Comparison of ENCODE assay signal across 8 cellular contexts in genomic region chr14:24368215-24368561, GRCh38. TPM values are rescaled to one million over a fixed set of nuclear protein-coding genes. Genes with fewer than 3 reads are reported as not detected.
DNase-seq lines count a peak whose midpoint lies in the region; ATAC-seq and TF ChIP-seq lines count a peak whose summit lies in the region.

No MANE protein-coding gene starts in this region.

- H3K36me3 ChIP-seq in gastroesophageal sphincter, result peaks cover 0 to 16% of the 10 kb centered on the region in 2 donors

- no peaks in the 10 kb centered on the region for H3K9me3 ChIP-seq in gastroesophageal sphincter

- peak overlapping the region; percentile 95 to 99 (median 97) for H3K27ac ChIP-seq in gastroesophageal sphincter

- peaks cover 29 to 35% (median 35%) of the 10 kb centered on the region in 3 donors for H3K4me1 Mint-ChIP-seq in T-cell

- H3K27ac Mint-ChIP-seq in T-cell, result no peak overlapping the region

- no peaks in the 10 kb centered on the region for H3K36me3 Mint-ChIP-seq in T-cell

- H3K4me1 ChIP-seq in gastroesophageal sphincter, result peaks cover 0 to 82% (median 19%) of the 10 kb centered on the region in 3 donors

- H3K4me3 ChIP-seq in gastroesophageal sphincter (peak overlapping the region; percentile 85 to 87), skeletal muscle cell (ENCODE audit: low read depth, low read length) (peak overlapping the region; percentile 85)

- H3K27me3 Mint-ChIP-seq in T-cell, result peaks cover 34 to 36% of the 10 kb centered on the region in 2 donors

- TF ChIP-seq EP300 in gastroesophageal sphincter (IDR thresholded peaks at IDR 0.05), result no peak

- CTCF ChIA-PET in T-cell (lab: Charles Lee), result no interaction called here

- H3K9me3 Mint-ChIP-seq in T-cell, result no peaks in the 10 kb centered on the region

- peak in 1 of 2 donors; percentile 13 for TF ChIP-seq POLR2A in gastroesophageal sphincter (IDR thresholded peaks at IDR 0.05)

- H3K4me3 Mint-ChIP-seq in T-cell, result peak overlapping the region in 2 of 3 donors; percentile 9 to 79

- POLR2A ChIA-PET in T-cell (lab: Charles Lee), result no interaction called here

- DNase-seq in GM13977 (ENCODE audit: low spot score) (peak; percentile 53), T-cell (no peak), skeletal muscle cell (ENCODE audit: low read depth) (no peak)

- ATAC-seq in T-cell (replicated peaks in 1 of 4) (no peak), gastroesophageal sphincter (no peak), HG02588 (IDR thresholded peaks at IDR 0.05; ENCODE audit: unreplicated experiment) (no peak), GM18858 (IDR thresholded peaks at IDR 0.05; ENCODE audit: unreplicated experiment) (no peak), HG02623 (IDR thresholded peaks at IDR 0.05; ENCODE audit: unreplicated experiment) (no peak), GM19395 (IDR thresholded peaks at IDR 0.05; ENCODE audit: unreplicated experiment) (no peak)

- 0 to 5% methylated on average over 4 to 10 of the region's 15 CpGs for WGBS in gastroesophageal sphincter (ENCODE audit: low coverage in 1 of 2), 2 donors

- H3K27me3 ChIP-seq in gastroesophageal sphincter, result no peaks in the 10 kb centered on the region

- in situ Hi-C loops in GM13977 (cut with MboI; ENCODE audit: low pct_unique_long_range_greater_than_20kb, low sequenced_read_pairs, unreplicated experiment), result no loop called here

- TF ChIP-seq CTCF in GM13977 (IDR thresholded peaks at IDR 0.05; ENCODE audit: extremely low read depth, insufficient read depth, missing control alignments) (no peak), gastroesophageal sphincter (IDR thresholded peaks at IDR 0.05) (no peak)

RNA-seq across cellular contexts. Expression of gene NFATC4, which starts 0.2 kb away (rescaled TPM):
- total RNA-seq in T-cell (under 1 TPM in 4 of 5 donors, not detected in 1; 0.16 to 0.82 (median 0.39) TPM), gastroesophageal sphincter (10 to 100 TPM; 33.5 to 63.5 (median 57.9) TPM)

RNA-seq across cellular contexts. Expression of gene RIPK3, which starts 28.4 kb away (rescaled TPM):
- total RNA-seq in T-cell (10 to 100 TPM; 26.2 to 68.3 (median 59.2) TPM), gastroesophageal sphincter (1 to 10 TPM; 3.1 to 8.9 (median 3.9) TPM)

RNA-seq across cellular contexts. Expression of gene NYNRIN, which starts 30.6 kb away (rescaled TPM):
- total RNA-seq in T-cell (under 1 TPM; 0.28 to 0.95 (median 0.61) TPM), gastroesophageal sphincter (10 to 100 TPM in 2 of 4 donors, 1 to 10 TPM in 2; 6.9 to 19.9 (median 11.5) TPM)

RNA-seq across cellular contexts. Expression of gene ADCY4, which starts 33.3 kb away (rescaled TPM):
- total RNA-seq in T-cell, result 10 to 100 TPM in 1 of 5 donors, 1 to 10 TPM in 4; 7.8 to 10.4 (median 8.5) TPM
- total RNA-seq in gastroesophageal sphincter, result 10 to 100 TPM; 13.3 to 40.5 (median 22.6) TPM

RNA-seq across cellular contexts. Expression of gene LTB4R, which starts 56.9 kb away (rescaled TPM):
- total RNA-seq in T-cell (10 to 100 TPM; 17.0 to 29.0 (median 18.0) TPM), gastroesophageal sphincter (1 to 10 TPM; 3.0 to 4.2 (median 3.4) TPM)

Comparison
In these comparisons a context has a peak if more than half of its experiments do, and no peak if none do; other contexts are left out.
1. RNA of gene NFATC4, which starts 0.2 kb away (total RNA-seq): 33.5 to 63.5 TPM in gastroesophageal sphincter; 0.16 to 0.82 TPM in T-cell; every median in the first group is over 10 times any median in the second.
2. RNA of gene NYNRIN, which starts 30.6 kb away (total RNA-seq): 6.9 to 19.9 TPM in gastroesophageal sphincter; 0.28 to 0.95 TPM in T-cell; every median in the first group is over 4 times any median in the second.